ENCODE assay signal across 30 cellular contexts in the genomic region with DNA sequence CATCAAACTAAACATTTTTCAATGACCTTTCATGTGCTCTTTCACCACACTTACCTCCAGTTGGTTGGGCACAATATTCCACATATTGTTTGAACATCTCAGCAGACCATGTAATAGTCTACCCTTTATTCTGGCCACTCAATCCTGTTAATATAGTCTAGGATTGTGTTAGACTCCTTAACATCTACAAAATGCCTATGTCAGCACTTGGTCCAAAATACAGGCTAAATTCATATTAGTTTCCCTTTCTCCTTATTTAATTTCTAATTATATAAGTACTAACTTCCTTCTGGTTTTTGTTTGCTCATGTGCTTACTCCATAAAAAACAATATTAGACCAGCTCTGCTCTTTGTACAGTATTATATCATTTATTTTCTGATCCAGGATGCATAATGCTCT. TPM values are rescaled to one million over a fixed set of nuclear protein-coding genes. Genes with fewer than 3 reads are reported as not detected.
"Had no signal": no experiment of that assay in that cellular context is flagged by ENCODE, and none has a peak within 500 bp of the region (broad histone marks: within the 10 kb centered on the region; RNA-seq: fewer than 3 reads in every experiment).

No MANE protein-coding gene starts in this region.

- H3K4me3 ChIP-seq: adrenal gland, colonic mucosa, SK-N-MC had no signal

- ATAC-seq: activated CD4-positive, alpha-beta T cell treated with anti-CD3 and anti-CD28 coated beads for 36 hours; activated T-cell treated with anti-CD3 and anti-CD28 coated beads, Interleukin-2, amount 50 U/mL, for 72 hours; Panc1; Right ventricle myocardium inferior; T-cell had no signal

- H3K36me3 ChIP-seq: adrenal gland, colonic mucosa had no signal

- DNase-seq: activated CD4-positive, alpha-beta memory T cell treated with anti-CD3 and anti-CD28 coated beads, Interleukin-2, amount 10 ng/mL, durations not matched to agents 7 days and 5 days; activated CD4-positive, alpha-beta T cell treated with anti-CD3 and anti-CD28 coated beads for 36 hours; activated CD4-positive, alpha-beta T cell treated with anti-CD3 and anti-CD28 coated beads, Interleukin-2, amount 50 U/mL, for 1 hour; activated CD8-positive, alpha-beta memory T cell treated with anti-CD3 and anti-CD28 coated beads, Interleukin-2, amount 50 U/mL, for 4 hours; activated naive CD4-positive, alpha-beta T cell treated with anti-CD3 and anti-CD28 coated beads, Interleukin-2, amount 50 U/mL, for 16 hours; activated naive CD8-positive, alpha-beta T cell treated with anti-CD3 and anti-CD28 coated beads, Interleukin-2, amount 10 ng/mL, durations not matched to agents 7 days and 5 days; activated T-cell treated with anti-CD3 and anti-CD28 coated beads, Interleukin-2, amount 50 U/mL, for 72 hours; adrenal gland; anterior cingulate cortex; caudate nucleus; colonic mucosa; NCI-H1105; NCI-H1436; NCI-H1694 treated with DMSO at 0.1 percent for 48 hours; NCI-H2029 treated with DMSO at 0.1 percent for 48 hours; NCI-H345; NCI-H510A; NCI-H526 treated with DMSO at 0.1 percent for 48 hours; NCI-H82; RPMI8226; T-cell; T-helper 2 cell; T1000 had no signal

- H3K4me1 ChIP-seq: colonic mucosa had no signal

- FAIRE-seq: TTC549 had no signal

- H3K27me3 ChIP-seq: adrenal gland, colonic mucosa had no signal

- H3K9me3 ChIP-seq: adrenal gland, colonic mucosa had no signal

- H3K27ac ChIP-seq: adrenal gland, colonic mucosa, SK-N-MC had no signal

RNA-seq across cellular contexts. Expression of a gene that starts 21.1 kb away (rescaled TPM):
- total RNA-seq: activated CD4-positive, alpha-beta memory T cell treated with anti-CD3 and anti-CD28 coated beads, Interleukin-2, amount 10 ng/mL, durations not matched to agents 7 days and 5 days; activated CD4-positive, alpha-beta T cell treated with anti-CD3 and anti-CD28 coated beads for 36 hours; activated naive CD8-positive, alpha-beta T cell treated with anti-CD3 and anti-CD28 coated beads, Interleukin-2, amount 10 ng/mL, durations not matched to agents 7 days and 5 days; activated T-cell treated with anti-CD3 and anti-CD28 coated beads, Interleukin-2, amount 50 U/mL, for 72 hours; activated T-helper 2 cell treated with anti-CD3 and anti-CD28 coated beads, Interferon-gamma antibody, Interleukin-2, Interleukin-4, amounts not matched to agents 10 μg/mL and 5 μg/mL and 100 μg/mL, durations not matched to agents 14 hours and 24 hours and 36 hours; adrenal gland; cerebellum; colonic mucosa; MCF 10A; Right ventricle myocardium inferior; T-cell had no signal
- polyA plus RNA-seq: adrenal gland had no signal

RNA-seq across cellular contexts. Expression of a gene that starts 54.5 kb away (rescaled TPM):
- total RNA-seq: activated CD4-positive, alpha-beta memory T cell treated with anti-CD3 and anti-CD28 coated beads, Interleukin-2, amount 10 ng/mL, durations not matched to agents 7 days and 5 days; activated CD4-positive, alpha-beta T cell treated with anti-CD3 and anti-CD28 coated beads for 36 hours; activated naive CD8-positive, alpha-beta T cell treated with anti-CD3 and anti-CD28 coated beads, Interleukin-2, amount 10 ng/mL, durations not matched to agents 7 days and 5 days; activated T-cell treated with anti-CD3 and anti-CD28 coated beads, Interleukin-2, amount 50 U/mL, for 72 hours; activated T-helper 2 cell treated with anti-CD3 and anti-CD28 coated beads, Interferon-gamma antibody, Interleukin-2, Interleukin-4, amounts not matched to agents 10 μg/mL and 5 μg/mL and 100 μg/mL, durations not matched to agents 14 hours and 24 hours and 36 hours; adrenal gland; colonic mucosa; MCF 10A; Right ventricle myocardium inferior; T-cell had no signal
- polyA plus RNA-seq: adrenal gland had no signal
